Comparison of ENCODE assay signal across 26 cellular contexts in genomic region chr11:25625094-25625493, GRCh38.
DNase-seq lines count a peak whose midpoint lies in the region; ATAC-seq, FAIRE-seq and TF ChIP-seq lines count a peak whose summit lies in the region.
"Had no signal": no experiment of that assay in that cellular context is flagged by ENCODE, and none has a peak within 500 bp of the region (broad histone marks: within the 10 kb centered on the region; RNA-seq: fewer than 3 reads in every experiment).

No MANE protein-coding gene starts in this region.

- H3K9me2 ChIP-seq in GM23338 (ENCODE audit: insufficient read depth): 0 out of 2 replicates have a peak, but pooled peaks cover 3% of the 10 kb centered on the region
- H3K9me2 ChIP-seq in PC-3 (replicated peaks; ENCODE audit: low read length): no peaks in the 10 kb centered on the region

- no peak for FAIRE-seq in D721Med (lab: Jason Lieb, UNC)
- FAIRE-seq: A549, GM12878, GM12892, GM18507 had no signal

- no peaks in the 10 kb centered on the region for H3K79me2 ChIP-seq in GM23338 (replicated peaks; ENCODE audit: insufficient read depth)
- H3K79me2 ChIP-seq in PC-3 (ENCODE audit: low read length): no peaks in the 10 kb centered on the region

- no peaks in the 10 kb centered on the region for H3K27me3 ChIP-seq in GM23338 (ENCODE audit: insufficient read depth)
- H3K27me3 ChIP-seq in PC-3 (ENCODE audit: low read length): no peaks in the 10 kb centered on the region
- H3K27me3 ChIP-seq: BLaER1 treated with 17β-estradiol and CSF1 and Interleukin-3, amounts not matched to agents 10 nM and 100 nM had no signal

- H3K9me3 ChIP-seq in PC-3 (ENCODE audit: low read length): no peaks in the 10 kb centered on the region
- H3K9me3 ChIP-seq: A549, Caco-2 had no signal

- no peaks in the 10 kb centered on the region for H3K27me3 Mint-ChIP-seq in GM23338 (ENCODE audit: insufficient read depth, low read depth, poor library complexity)
- H3K27me3 Mint-ChIP-seq: B cell; CD4-positive, alpha-beta T cell had no signal

- intact Hi-C loops in PC-3 (cut with micrococcal nuclease): no loop called here

- H4K20me1 ChIP-seq in GM23338 (replicated peaks; ENCODE audit: insufficient read depth) (no peaks in the 10 kb centered on the region), PC-3 (ENCODE audit: low read length) (no peaks in the 10 kb centered on the region)
- H4K20me1 ChIP-seq: BLaER1 treated with 17β-estradiol and CSF1 and Interleukin-3, amounts not matched to agents 10 nM and 100 nM had no signal

- H3K9me3 Mint-ChIP-seq in GM23338: no peaks in the 10 kb centered on the region

- H3K4me1 ChIP-seq in GM23338 (ENCODE audit: insufficient read depth) (no peaks in the 10 kb centered on the region), PC-3 (ENCODE audit: insufficient read depth, low read length) (no peaks in the 10 kb centered on the region)
- H3K4me1 ChIP-seq: A549; BLaER1 treated with 17β-estradiol and CSF1 and Interleukin-3, amounts not matched to agents 10 nM and 100 nM; Caco-2 had no signal

- no peak overlapping the region for H3K4me3 Mint-ChIP-seq in GM23338
- H3K4me3 Mint-ChIP-seq: B cell; CD4-positive, alpha-beta T cell; CD8-positive, alpha-beta T cell had no signal

- H3K27ac Mint-ChIP-seq in GM23338: no peak overlapping the region
- H3K27ac Mint-ChIP-seq: B cell; CD4-positive, alpha-beta T cell; CD8-positive, alpha-beta T cell had no signal

- no peaks in the 10 kb centered on the region for H3F3A ChIP-seq in GM23338 (replicated peaks; ENCODE audit: low read depth)
- no peaks in the 10 kb centered on the region for H3F3A ChIP-seq in PC-3 (ENCODE audit: low read length, unreplicated experiment)

- ATAC-seq in GM23338 (no peak), PC-3 (peak; percentile 83)
- ATAC-seq: A549; CD8-positive, alpha-beta T cell; GM12878 had no signal

- no peak overlapping the region for H3K4me3 ChIP-seq in GM23338
- H3K4me3 ChIP-seq in PC-3 (ENCODE audit: low read length): no peak overlapping the region
- H3K4me3 ChIP-seq in coronary artery: no peak overlapping the region
- H3K4me3 ChIP-seq: A549; BLaER1 treated with 17β-estradiol and CSF1 and Interleukin-3, amounts not matched to agents 10 nM and 100 nM; GM12878 had no signal

- H2AFZ ChIP-seq in GM23338: peak overlapping the region; percentile 69
- no peak overlapping the region for H2AFZ ChIP-seq in PC-3 (ENCODE audit: low read length)

- DNase-seq in NCI-H345 (lab: John Stamatoyannopoulos, UW) (peak; percentile 7), NCI-H345 treated with DMSO at 0.1 percent for 48 hours (lab: John Stamatoyannopoulos, UW; ENCODE audit: unreplicated experiment) (no peak), GM23338 (ENCODE audit: low spot score) (no peak), PC-3 (peak; percentile 27), coronary artery (ENCODE audit: low spot score) (no peak), UCSD-AML1 (lab: John Stamatoyannopoulos, UW; ENCODE audit: unreplicated experiment) (no peak), D721Med (ENCODE audit: insufficient read length, low spot score) (no peak)
- DNase-seq: AML-193; Caco-2; Calu3; CD4-positive, alpha-beta T cell; CD8-positive, alpha-beta T cell; DMS 273 treated with DMSO at 0.1 percent for 48 hours; DMS153; DMS79; DND-41; EL; GDM1 had no signal

- TF ChIP-seq CTCF in GM23338 (conservative IDR thresholded peaks at IDR 0.05; ENCODE audit: low read depth in 2 of 2) (no peak), PC-3 (conservative IDR thresholded peaks at IDR 0.05; ENCODE audit: low read depth, low read length) (no peak), coronary artery (IDR thresholded peaks at IDR 0.05) (no peak), D721Med (IDR thresholded peaks at IDR 0.05; ENCODE audit: insufficient read depth, missing control alignments) (no peak)

- POLR2A ChIA-PET in PC-3 (lab: Charles Lee; ENCODE audit: unreplicated experiment): no interaction called here

- no peaks in the 10 kb centered on the region; the same call in 1 of the 2 replicates for H3K36me3 ChIP-seq in GM23338 (ENCODE audit: insufficient read depth)
- no peaks in the 10 kb centered on the region for H3K36me3 ChIP-seq in PC-3 (ENCODE audit: low read depth, low read length)
- H3K36me3 ChIP-seq: BLaER1 treated with 17β-estradiol and CSF1 and Interleukin-3, amounts not matched to agents 10 nM and 100 nM had no signal

- H3K36me3 Mint-ChIP-seq in GM23338 (ENCODE audit: low read depth): no peaks in the 10 kb centered on the region
- H3K36me3 Mint-ChIP-seq: CD8-positive, alpha-beta T cell had no signal

- no peak overlapping the region for H3K4me2 ChIP-seq in GM23338
- H3K4me2 ChIP-seq in PC-3 (ENCODE audit: low read length): no peak overlapping the region
- H3K4me2 ChIP-seq: A549; BLaER1 treated with 17β-estradiol and CSF1 and Interleukin-3, amounts not matched to agents 10 nM and 100 nM had no signal

- BruUV-seq in PC-3 (replicated peaks; lab: Mats Ljungman, UMichigan): no TSS peak

- H3K4me1 Mint-ChIP-seq in GM23338: no peaks in the 10 kb centered on the region
- H3K4me1 Mint-ChIP-seq: B cell had no signal

- no peak overlapping the region for H3K9ac ChIP-seq in PC-3 (ENCODE audit: low read length)
- H3K9ac ChIP-seq: BLaER1 treated with 17β-estradiol and CSF1 and Interleukin-3, amounts not matched to agents 10 nM and 100 nM had no signal

- CTCF ChIA-PET in PC-3 (lab: Charles Lee): no interaction called here

- H3K27ac ChIP-seq in GM23338 (ENCODE audit: low read depth) (no peak overlapping the region), PC-3 (ENCODE audit: low read length) (no peak overlapping the region), coronary artery (no peak overlapping the region)
- H3K27ac ChIP-seq: 22Rv1; A549; BLaER1 treated with 17β-estradiol and CSF1 and Interleukin-3, amounts not matched to agents 10 nM and 100 nM; C4-2B had no signal

TF ChIP-seq in GM23338, 12 proteins besides CTCF, POLR2A, EP300 and RAD21:
- no peak for TF ChIP-seq EZH2phosphoT487 (IDR thresholded peaks at IDR 0.05; ENCODE audit: unreplicated experiment)

Comparison
In these comparisons a context has a peak if more than half of its experiments do, and no peak if none do; other contexts are left out.
1. DNase-seq: peak in NCI-H345 (single experiment) and PC-3 (single experiment); none in NCI-H345 treated with DMSO at 0.1 percent for 48 hours (single experiment), GM23338 (single experiment), coronary artery (single experiment), UCSD-AML1 (single experiment) and D721Med (single experiment).